1 cellular context compared by ENCODE assay signal in genomic region chr15:29269485-29270168, GRCh38.
TF ChIP-seq lines count a peak whose summit lies in the region.

Gene NSMCE3, minus strand, starts transcription at chr15:29269822. Its CDS starts 117 bp downstream, at chr15:29269705.

TF ChIP-seq in SK-N-SH, 30 proteins besides CTCF, POLR2A, EP300 and RAD21 (continued from another document):
- TF ChIP-seq, protein P1, sequence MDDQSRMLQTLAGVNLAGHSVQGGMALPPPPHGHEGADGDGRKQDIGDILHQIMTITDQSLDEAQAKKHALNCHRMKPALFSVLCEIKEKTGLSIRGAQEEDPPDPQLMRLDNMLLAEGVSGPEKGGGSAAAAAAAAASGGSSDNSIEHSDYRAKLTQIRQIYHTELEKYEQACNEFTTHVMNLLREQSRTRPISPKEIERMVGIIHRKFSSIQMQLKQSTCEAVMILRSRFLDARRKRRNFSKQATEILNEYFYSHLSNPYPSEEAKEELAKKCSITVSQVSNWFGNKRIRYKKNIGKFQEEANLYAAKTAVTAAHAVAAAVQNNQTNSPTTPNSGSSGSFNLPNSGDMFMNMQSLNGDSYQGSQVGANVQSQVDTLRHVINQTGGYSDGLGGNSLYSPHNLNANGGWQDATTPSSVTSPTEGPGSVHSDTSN (IDR thresholded peaks at IDR 0.05), result no peak
- TF ChIP-seq EZH2phosphoT487 (IDR thresholded peaks at IDR 0.05; ENCODE audit: borderline replicate concordance, low read depth), result no peak
- TF ChIP-seq FOSL2 (IDR thresholded peaks at IDR 0.05; ENCODE audit: borderline replicate concordance, low read depth), result no peak
- no peak for TF ChIP-seq TCF12 (IDR thresholded peaks at IDR 0.05)
- no peak for TF ChIP-seq FOXJ3 (CRISPR knock-in tag; IDR thresholded peaks at IDR 0.05)
- TF ChIP-seq GABPA (IDR thresholded peaks at IDR 0.05; ENCODE audit: low read depth), result no peak
- TF ChIP-seq CHD2 (IDR thresholded peaks at IDR 0.05; ENCODE audit: low read length, partially characterized antibody), result peak; percentile 12
- TF ChIP-seq, protein P2, sequence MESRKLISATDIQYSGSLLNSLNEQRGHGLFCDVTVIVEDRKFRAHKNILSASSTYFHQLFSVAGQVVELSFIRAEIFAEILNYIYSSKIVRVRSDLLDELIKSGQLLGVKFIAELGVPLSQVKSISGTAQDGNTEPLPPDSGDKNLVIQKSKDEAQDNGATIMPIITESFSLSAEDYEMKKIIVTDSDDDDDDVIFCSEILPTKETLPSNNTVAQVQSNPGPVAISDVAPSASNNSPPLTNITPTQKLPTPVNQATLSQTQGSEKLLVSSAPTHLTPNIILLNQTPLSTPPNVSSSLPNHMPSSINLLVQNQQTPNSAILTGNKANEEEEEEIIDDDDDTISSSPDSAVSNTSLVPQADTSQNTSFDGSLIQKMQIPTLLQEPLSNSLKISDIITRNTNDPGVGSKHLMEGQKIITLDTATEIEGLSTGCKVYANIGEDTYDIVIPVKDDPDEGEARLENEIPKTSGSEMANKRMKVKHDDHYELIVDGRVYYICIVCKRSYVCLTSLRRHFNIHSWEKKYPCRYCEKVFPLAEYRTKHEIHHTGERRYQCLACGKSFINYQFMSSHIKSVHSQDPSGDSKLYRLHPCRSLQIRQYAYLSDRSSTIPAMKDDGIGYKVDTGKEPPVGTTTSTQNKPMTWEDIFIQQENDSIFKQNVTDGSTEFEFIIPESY (IDR thresholded peaks at IDR 0.05; ENCODE audit: borderline replicate concordance, low read depth), result no peak
- no peak for TF ChIP-seq GATA2 (CRISPR knock-in tag; IDR thresholded peaks at IDR 0.05)
- no peak; the same call in 1 of the 2 replicates for TF ChIP-seq SIN3A (IDR thresholded peaks at IDR 0.05; ENCODE audit: borderline replicate concordance, low read depth, low read length)
- no peak for TF ChIP-seq USF1 (IDR thresholded peaks at IDR 0.05; ENCODE audit: borderline replicate concordance, low read depth)
- no peak for TF ChIP-seq RXRA (IDR thresholded peaks at IDR 0.05; ENCODE audit: borderline replicate concordance, low read depth)
- TF ChIP-seq TEAD4 (IDR thresholded peaks at IDR 0.05; ENCODE audit: borderline replicate concordance, insufficient read depth), result no peak
- TF ChIP-seq MEF2A (IDR thresholded peaks at IDR 0.05; ENCODE audit: borderline replicate concordance, low read depth), result no peak
- TF ChIP-seq TAF1 (IDR thresholded peaks at IDR 0.05; ENCODE audit: borderline replicate concordance, low read depth, low read length), result peak; percentile 74
